ENCODE assay signal across 18 cellular contexts in the genomic region with DNA sequence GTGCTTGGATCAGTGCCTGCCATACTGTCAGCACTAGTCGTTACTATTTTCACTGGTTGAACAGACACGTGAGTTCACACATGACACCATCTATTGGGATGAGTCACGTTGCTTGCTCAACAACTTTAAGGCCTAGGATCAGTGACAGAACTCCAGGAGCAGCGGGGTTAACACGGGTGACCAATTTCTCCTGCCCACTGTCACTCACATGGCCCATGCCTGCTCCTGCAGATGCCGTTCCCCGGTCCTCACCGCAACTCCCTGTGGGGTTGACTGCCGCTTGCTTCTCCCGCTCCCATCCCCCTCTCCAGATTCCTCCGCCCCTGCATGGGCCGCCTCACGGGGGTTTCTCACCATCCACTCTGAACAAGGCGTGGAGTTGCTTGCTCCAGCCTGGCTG.
DNase-seq lines count a peak whose midpoint lies in the region; ATAC-seq and TF ChIP-seq lines count a peak whose summit lies in the region.
"Had no signal": no experiment of that assay in that cellular context is flagged by ENCODE, and none has a peak within 500 bp of the region (broad histone marks: within the 10 kb centered on the region; RNA-seq: fewer than 3 reads in every experiment).

No MANE protein-coding gene starts in this region.

- H3K4me1 Mint-ChIP-seq in neural progenitor cell: peaks cover 13% of the 10 kb centered on the region

- no peak overlapping the region for H3K9ac ChIP-seq in neural progenitor cell

- H3K27me3 ChIP-seq in neural progenitor cell: no peaks in the 10 kb centered on the region

- peaks cover 2% of the 10 kb centered on the region for H3K9me3 Mint-ChIP-seq in neural progenitor cell

- no peak for ATAC-seq in HG02610 (IDR thresholded peaks at IDR 0.05; ENCODE audit: unreplicated experiment)
- ATAC-seq: naive thymus-derived CD4-positive, alpha-beta T cell had no signal

- no peak overlapping the region for H2AFZ ChIP-seq in neural progenitor cell (replicated peaks)

- no peaks in the 10 kb centered on the region for H3K36me3 Mint-ChIP-seq in neural progenitor cell

- H3K9me3 ChIP-seq in neural progenitor cell (ENCODE audit: low read depth): no peaks in the 10 kb centered on the region

- no peak overlapping the region for H3K4me3 Mint-ChIP-seq in neural progenitor cell
- H3K4me3 Mint-ChIP-seq: naive thymus-derived CD4-positive, alpha-beta T cell had no signal

- H3F3A ChIP-seq in neural progenitor cell (ENCODE audit: low read depth): no peaks in the 10 kb centered on the region

- no peak overlapping the region for H3K27ac ChIP-seq in neural progenitor cell
- H3K27ac ChIP-seq: WERI-Rb-1 had no signal

- TF ChIP-seq CTCF in epithelial cell of esophagus (IDR thresholded peaks at IDR 0.05; ENCODE audit: insufficient read depth, low read depth, low read length, missing control alignments): no peak
- no peak for TF ChIP-seq CTCF in neural progenitor cell (IDR thresholded peaks at IDR 0.05)

- DNase-seq in ELR (ENCODE audit: low read depth): peak; percentile 32
- DNase-seq in MV-4-11 (lab: John Stamatoyannopoulos, UW): peak; percentile 86
- DNase-seq in epithelial cell of esophagus (ENCODE audit: low read depth): peak; percentile 35
- no peak for DNase-seq in neural progenitor cell (ENCODE audit: low spot score)
- DNase-seq in activated CD4-positive, CD25-positive, alpha-beta regulatory T cell (lab: John Stamatoyannopoulos, UW): no peak
- DNase-seq in activated gamma-delta T cell treated with Interleukin-2 at 50 U/mL for 16 hours: no peak
- DNase-seq in mucosa of gallbladder (ENCODE audit: low spot score): no peak
- DNase-seq: activated CD8-positive, alpha-beta memory T cell treated with anti-CD3 and anti-CD28 coated beads for 24 hours; anterior cingulate cortex; C1 segment of cervical spinal cord; GOT3; naive thymus-derived CD4-positive, alpha-beta T cell; NCI-H2081 treated with DMSO at 0.1 percent for 48 hours; NCI-H774; RPMI8226; substantia nigra; WERI-Rb-1 had no signal

- H3K27ac Mint-ChIP-seq in neural progenitor cell: peak overlapping the region; percentile 50
- H3K27ac Mint-ChIP-seq: naive thymus-derived CD4-positive, alpha-beta T cell had no signal

- no peak overlapping the region for H3K4me3 ChIP-seq in epithelial cell of esophagus (ENCODE audit: low read length)
- H3K4me3 ChIP-seq in neural progenitor cell: no peak overlapping the region

- peaks cover 4% of the 10 kb centered on the region for H3K4me1 ChIP-seq in neural progenitor cell

- H3K36me3 ChIP-seq in neural progenitor cell: no peaks in the 10 kb centered on the region
- H3K36me3 ChIP-seq: WERI-Rb-1 had no signal

- peaks cover 2% of the 10 kb centered on the region for H3K27me3 Mint-ChIP-seq in neural progenitor cell (ENCODE audit: insufficient read depth, low read depth)
- H3K27me3 Mint-ChIP-seq: naive thymus-derived CD4-positive, alpha-beta T cell had no signal

- no peaks in the 10 kb centered on the region for H4K20me1 ChIP-seq in neural progenitor cell (ENCODE audit: low read depth)

- no peak overlapping the region for H3K4me2 ChIP-seq in neural progenitor cell

- no peaks in the 10 kb centered on the region for H3K79me2 ChIP-seq in neural progenitor cell (ENCODE audit: low read depth)

Comparison
In these comparisons a context has a peak if more than half of its experiments do, and no peak if none do; other contexts are left out.
1. DNase-seq: peak in ELR (single experiment), MV-4-11 (single experiment) and epithelial cell of esophagus (single experiment); none in neural progenitor cell (single experiment), activated CD4-positive, CD25-positive, alpha-beta regulatory T cell (0 of 4), activated gamma-delta T cell treated with Interleukin-2 at 50 U/mL for 16 hours (single experiment) and mucosa of gallbladder (single experiment).